ENCODE assay signal across 1 cellular context in the genomic region with DNA sequence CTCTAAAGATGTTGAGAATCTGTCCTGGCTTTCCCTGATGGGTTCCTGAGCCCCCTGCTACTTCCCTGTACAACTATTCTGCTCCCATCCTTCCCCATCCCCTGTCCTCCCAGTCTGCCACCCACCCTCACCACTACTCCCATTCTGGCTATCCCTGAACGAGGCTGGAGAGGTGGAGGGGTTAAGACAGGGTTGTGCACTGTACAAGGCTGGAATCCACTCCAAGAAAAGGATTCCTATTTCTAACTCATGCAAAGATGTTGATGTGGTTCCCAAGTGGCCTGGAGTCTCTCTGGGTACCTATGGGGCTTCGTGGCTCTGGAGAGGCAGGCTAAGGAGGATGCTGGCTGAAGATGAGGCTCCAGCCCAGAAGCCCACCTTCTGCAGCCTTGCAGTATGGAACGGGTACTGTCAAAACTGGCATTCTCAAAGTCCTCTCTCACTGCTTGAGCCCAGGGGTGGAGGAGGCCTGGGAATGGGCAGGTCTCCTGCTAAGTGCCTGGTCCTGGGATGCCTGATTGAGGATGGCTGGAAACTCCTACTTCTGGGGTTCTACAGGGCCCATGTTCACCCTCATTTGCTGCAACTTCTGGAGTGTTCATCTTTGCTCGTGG.
TF ChIP-seq lines count a peak whose summit lies in the region.

No MANE protein-coding gene starts in this region.

TF ChIP-seq in H1, 55 proteins besides CTCF, POLR2A, EP300 and RAD21:
- TF ChIP-seq GTF2F1 (IDR thresholded peaks at IDR 0.05; ENCODE audit: borderline replicate concordance, low read depth, low read length) (no peak), KDM4A (IDR thresholded peaks at IDR 0.05; ENCODE audit: low read depth, low read length, severe bottlenecking) (no peak), FOSL1 (IDR thresholded peaks at IDR 0.05; ENCODE audit: insufficient read depth, low read depth, low read length) (no peak), EZH2 (IDR thresholded peaks at IDR 0.05; ENCODE audit: low read depth, low read length, severe bottlenecking) (peak; percentile 57), EGR1 (IDR thresholded peaks at IDR 0.05; ENCODE audit: borderline replicate concordance, low read depth, low read length) (no peak), SP2 (IDR thresholded peaks at IDR 0.05; ENCODE audit: low read length) (no peak), BCL11A (IDR thresholded peaks at IDR 0.05; ENCODE audit: low read depth in 2 of 2, low read length in 2 of 2) (no peak), NANOG (IDR thresholded peaks at IDR 0.05; ENCODE audit: insufficient read depth, low read depth, low read length, poor library complexity, severe bottlenecking) (no peak), SUZ12 (IDR thresholded peaks at IDR 0.05; ENCODE audit: low read length) (peak; percentile 71), RNF2 (IDR thresholded peaks at IDR 0.05; ENCODE audit: borderline replicate concordance, low read depth, low read length, missing control alignments, poor library complexity, severe bottlenecking) (peak; percentile 60)
- TF ChIP-seq, protein P1, sequence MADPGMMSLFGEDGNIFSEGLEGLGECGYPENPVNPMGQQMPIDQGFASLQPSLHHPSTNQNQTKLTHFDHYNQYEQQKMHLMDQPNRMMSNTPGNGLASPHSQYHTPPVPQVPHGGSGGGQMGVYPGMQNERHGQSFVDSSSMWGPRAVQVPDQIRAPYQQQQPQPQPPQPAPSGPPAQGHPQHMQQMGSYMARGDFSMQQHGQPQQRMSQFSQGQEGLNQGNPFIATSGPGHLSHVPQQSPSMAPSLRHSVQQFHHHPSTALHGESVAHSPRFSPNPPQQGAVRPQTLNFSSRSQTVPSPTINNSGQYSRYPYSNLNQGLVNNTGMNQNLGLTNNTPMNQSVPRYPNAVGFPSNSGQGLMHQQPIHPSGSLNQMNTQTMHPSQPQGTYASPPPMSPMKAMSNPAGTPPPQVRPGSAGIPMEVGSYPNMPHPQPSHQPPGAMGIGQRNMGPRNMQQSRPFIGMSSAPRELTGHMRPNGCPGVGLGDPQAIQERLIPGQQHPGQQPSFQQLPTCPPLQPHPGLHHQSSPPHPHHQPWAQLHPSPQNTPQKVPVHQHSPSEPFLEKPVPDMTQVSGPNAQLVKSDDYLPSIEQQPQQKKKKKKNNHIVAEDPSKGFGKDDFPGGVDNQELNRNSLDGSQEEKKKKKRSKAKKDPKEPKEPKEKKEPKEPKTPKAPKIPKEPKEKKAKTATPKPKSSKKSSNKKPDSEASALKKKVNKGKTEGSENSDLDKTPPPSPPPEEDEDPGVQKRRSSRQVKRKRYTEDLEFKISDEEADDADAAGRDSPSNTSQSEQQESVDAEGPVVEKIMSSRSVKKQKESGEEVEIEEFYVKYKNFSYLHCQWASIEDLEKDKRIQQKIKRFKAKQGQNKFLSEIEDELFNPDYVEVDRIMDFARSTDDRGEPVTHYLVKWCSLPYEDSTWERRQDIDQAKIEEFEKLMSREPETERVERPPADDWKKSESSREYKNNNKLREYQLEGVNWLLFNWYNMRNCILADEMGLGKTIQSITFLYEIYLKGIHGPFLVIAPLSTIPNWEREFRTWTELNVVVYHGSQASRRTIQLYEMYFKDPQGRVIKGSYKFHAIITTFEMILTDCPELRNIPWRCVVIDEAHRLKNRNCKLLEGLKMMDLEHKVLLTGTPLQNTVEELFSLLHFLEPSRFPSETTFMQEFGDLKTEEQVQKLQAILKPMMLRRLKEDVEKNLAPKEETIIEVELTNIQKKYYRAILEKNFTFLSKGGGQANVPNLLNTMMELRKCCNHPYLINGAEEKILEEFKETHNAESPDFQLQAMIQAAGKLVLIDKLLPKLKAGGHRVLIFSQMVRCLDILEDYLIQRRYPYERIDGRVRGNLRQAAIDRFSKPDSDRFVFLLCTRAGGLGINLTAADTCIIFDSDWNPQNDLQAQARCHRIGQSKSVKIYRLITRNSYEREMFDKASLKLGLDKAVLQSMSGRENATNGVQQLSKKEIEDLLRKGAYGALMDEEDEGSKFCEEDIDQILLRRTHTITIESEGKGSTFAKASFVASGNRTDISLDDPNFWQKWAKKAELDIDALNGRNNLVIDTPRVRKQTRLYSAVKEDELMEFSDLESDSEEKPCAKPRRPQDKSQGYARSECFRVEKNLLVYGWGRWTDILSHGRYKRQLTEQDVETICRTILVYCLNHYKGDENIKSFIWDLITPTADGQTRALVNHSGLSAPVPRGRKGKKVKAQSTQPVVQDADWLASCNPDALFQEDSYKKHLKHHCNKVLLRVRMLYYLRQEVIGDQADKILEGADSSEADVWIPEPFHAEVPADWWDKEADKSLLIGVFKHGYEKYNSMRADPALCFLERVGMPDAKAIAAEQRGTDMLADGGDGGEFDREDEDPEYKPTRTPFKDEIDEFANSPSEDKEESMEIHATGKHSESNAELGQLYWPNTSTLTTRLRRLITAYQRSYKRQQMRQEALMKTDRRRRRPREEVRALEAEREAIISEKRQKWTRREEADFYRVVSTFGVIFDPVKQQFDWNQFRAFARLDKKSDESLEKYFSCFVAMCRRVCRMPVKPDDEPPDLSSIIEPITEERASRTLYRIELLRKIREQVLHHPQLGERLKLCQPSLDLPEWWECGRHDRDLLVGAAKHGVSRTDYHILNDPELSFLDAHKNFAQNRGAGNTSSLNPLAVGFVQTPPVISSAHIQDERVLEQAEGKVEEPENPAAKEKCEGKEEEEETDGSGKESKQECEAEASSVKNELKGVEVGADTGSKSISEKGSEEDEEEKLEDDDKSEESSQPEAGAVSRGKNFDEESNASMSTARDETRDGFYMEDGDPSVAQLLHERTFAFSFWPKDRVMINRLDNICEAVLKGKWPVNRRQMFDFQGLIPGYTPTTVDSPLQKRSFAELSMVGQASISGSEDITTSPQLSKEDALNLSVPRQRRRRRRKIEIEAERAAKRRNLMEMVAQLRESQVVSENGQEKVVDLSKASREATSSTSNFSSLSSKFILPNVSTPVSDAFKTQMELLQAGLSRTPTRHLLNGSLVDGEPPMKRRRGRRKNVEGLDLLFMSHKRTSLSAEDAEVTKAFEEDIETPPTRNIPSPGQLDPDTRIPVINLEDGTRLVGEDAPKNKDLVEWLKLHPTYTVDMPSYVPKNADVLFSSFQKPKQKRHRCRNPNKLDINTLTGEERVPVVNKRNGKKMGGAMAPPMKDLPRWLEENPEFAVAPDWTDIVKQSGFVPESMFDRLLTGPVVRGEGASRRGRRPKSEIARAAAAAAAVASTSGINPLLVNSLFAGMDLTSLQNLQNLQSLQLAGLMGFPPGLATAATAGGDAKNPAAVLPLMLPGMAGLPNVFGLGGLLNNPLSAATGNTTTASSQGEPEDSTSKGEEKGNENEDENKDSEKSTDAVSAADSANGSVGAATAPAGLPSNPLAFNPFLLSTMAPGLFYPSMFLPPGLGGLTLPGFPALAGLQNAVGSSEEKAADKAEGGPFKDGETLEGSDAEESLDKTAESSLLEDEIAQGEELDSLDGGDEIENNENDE (IDR thresholded peaks at IDR 0.05; ENCODE audit: insufficient replicate concordance, low read length), result no peak
TF ChIP-seq in H1: peak in this region for 3.
